Comparison of ENCODE assay signal across 8 cellular contexts in the genomic region with DNA sequence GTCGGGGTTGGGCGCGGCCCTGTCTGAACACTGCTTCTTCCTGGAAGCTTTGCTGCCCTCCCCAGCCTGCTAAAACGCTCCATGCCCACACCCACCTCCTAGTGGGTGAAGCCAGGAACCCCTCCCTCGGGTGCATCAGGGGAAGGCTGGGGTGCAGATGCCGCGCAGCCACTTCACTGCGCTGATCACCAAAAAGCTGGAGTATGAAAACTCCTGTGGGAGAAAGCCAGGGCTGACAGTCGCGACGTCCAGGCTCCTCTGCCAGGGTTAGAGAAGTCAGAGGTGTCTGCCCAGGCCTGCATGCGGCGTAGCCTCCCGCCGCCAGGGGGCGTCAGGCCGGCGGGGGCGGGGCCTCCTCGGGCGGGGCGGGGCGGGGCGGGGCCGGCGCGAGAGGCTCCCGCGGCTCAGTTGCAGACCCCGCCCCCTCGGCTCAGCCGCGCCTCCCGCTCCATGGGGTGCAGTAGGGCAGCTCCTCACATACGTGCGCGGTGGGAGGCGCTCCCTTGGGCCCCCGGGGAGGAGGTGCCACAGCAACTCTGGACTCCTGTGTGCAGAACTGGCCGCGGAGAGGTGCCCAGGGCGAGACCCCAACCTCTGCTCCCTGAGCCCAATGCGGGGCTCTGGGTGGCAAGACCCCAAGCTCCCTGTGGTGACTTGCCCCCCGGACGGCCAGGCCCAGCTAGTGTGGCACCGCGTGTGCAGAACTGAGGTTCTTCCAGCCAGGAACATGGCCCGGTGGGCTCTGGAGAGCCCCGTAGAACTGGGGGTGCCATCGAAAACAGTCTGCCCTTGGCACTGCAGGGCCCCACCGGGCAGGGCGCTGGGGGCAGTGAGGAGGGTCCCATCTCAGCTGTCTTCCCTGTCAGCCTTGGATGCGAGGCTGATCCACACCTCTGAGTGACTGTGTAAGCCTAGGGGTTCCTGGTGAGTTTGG. TPM values are rescaled to one million over a fixed set of nuclear protein-coding genes. Genes with fewer than 3 reads are reported as not detected.
A peak's percentile ranks its signal among the peaks of the same experiment; 100 is the strongest.
DNase-seq lines count a peak whose midpoint lies in the region; ATAC-seq, FAIRE-seq and TF ChIP-seq lines count a peak whose summit lies in the region.

No MANE protein-coding gene starts in this region.

- H3K9me3 Mint-ChIP-seq in activated naive CD4-positive, alpha-beta T cell treated with anti-CD3 and anti-CD28 coated beads, Interleukin-2, amount 50 U/mL, for 72 hours: no peaks in the 10 kb centered on the region

- H3K79me2 ChIP-seq in Loucy (ENCODE audit: insufficient read depth, low read length): peaks cover 67% of the 10 kb centered on the region

- H3K27me3 ChIP-seq in Loucy (ENCODE audit: insufficient read depth, low read length, poor library complexity, severe bottlenecking): no peaks in the 10 kb centered on the region

- peaks cover 4% of the 10 kb centered on the region; the same call in 1 of the 2 replicates for H3K36me3 ChIP-seq in Loucy (ENCODE audit: insufficient read depth, low read length)

- no peaks in the 10 kb centered on the region for H3F3A ChIP-seq in Loucy (ENCODE audit: low read depth)

- H3K9me3 ChIP-seq in Loucy (ENCODE audit: insufficient read depth, low read depth, low read length): no peaks in the 10 kb centered on the region

- TF ChIP-seq CTCF in Loucy (conservative IDR thresholded peaks at IDR 0.05; ENCODE audit: low read length): peak; percentile 67

- peak overlapping the region; percentile 92 to 99 for H3K27ac Mint-ChIP-seq in activated naive CD4-positive, alpha-beta T cell treated with anti-CD3 and anti-CD28 coated beads, Interleukin-2, amount 50 U/mL, for 72 hours

- no peak for FAIRE-seq in H54 (lab: Jason Lieb, UNC)

- H3K9ac ChIP-seq in Loucy (ENCODE audit: low read depth, low read length, poor library complexity, severe bottlenecking): peak overlapping the region; percentile 85

- DNase-seq in GM04503 (ENCODE audit: low read depth) (peak; percentile 19), H54 (ENCODE audit: insufficient read length, low spot score) (peak; percentile 88), Right ventricle myocardium inferior (ENCODE audit: missing footprints) (peak; percentile 98), posterior vena cava (ENCODE audit: low spot score) (peak; percentile 97), ureter (ENCODE audit: low spot score) (peak; percentile 94)
- peak; percentile 92 to 96 for DNase-seq in activated naive CD4-positive, alpha-beta T cell treated with anti-CD3 and anti-CD28 coated beads, Interleukin-2, amount 50 U/mL, for 72 hours (ENCODE audit: low spot score in 2 of 2)

- TF ChIP-seq POLR2A in H54 (IDR thresholded peaks at IDR 0.05; ENCODE audit: low read depth, low read length): no peak

- H3K4me3 ChIP-seq in Loucy (ENCODE audit: low read length, poor library complexity, severe bottlenecking): peak overlapping the region; percentile 72

- ATAC-seq in SK-N-SH treated with all-trans-retinoic acid at 6 μM for 48 hours (peak; percentile 79), Right ventricle myocardium inferior (peak; percentile 90)
- peak; percentile 62 to 79 for ATAC-seq in activated naive CD4-positive, alpha-beta T cell treated with anti-CD3 and anti-CD28 coated beads, Interleukin-2, amount 50 U/mL, for 72 hours

- peaks cover 25% of the 10 kb centered on the region for H4K20me1 ChIP-seq in Loucy (ENCODE audit: insufficient read depth, low read length, poor library complexity, severe bottlenecking)

- peak overlapping the region; percentile 96 for H3K4me2 ChIP-seq in Loucy (ENCODE audit: low read depth, low read length, poor library complexity, severe bottlenecking)

- intact Hi-C loops in Right ventricle myocardium inferior (cut with DNase I): no loop called here
- intact Hi-C loops in posterior vena cava (cut with DNase I): no loop called here

- H3K36me3 Mint-ChIP-seq in activated naive CD4-positive, alpha-beta T cell treated with anti-CD3 and anti-CD28 coated beads, Interleukin-2, amount 50 U/mL, for 72 hours: peaks cover 35 to 40% of the 10 kb centered on the region in 2 donors

- peaks cover 65% of the 10 kb centered on the region for H3K4me1 ChIP-seq in Loucy (ENCODE audit: insufficient read depth, low read length, poor library complexity, severe bottlenecking)

- H2AFZ ChIP-seq in Loucy (ENCODE audit: low read length): peak overlapping the region; percentile 39; the same call in 1 of the 2 replicates

- H3K9me2 ChIP-seq in Loucy (replicated peaks; ENCODE audit: low read depth, low read length): no peaks in the 10 kb centered on the region

TF ChIP-seq in SK-N-SH treated with all-trans-retinoic acid at 6 μM for 48 hours, 23 proteins besides CTCF, POLR2A, EP300 and RAD21:
- TF ChIP-seq BACH2 (CRISPR knock-in tag; IDR thresholded peaks at IDR 0.05; ENCODE audit: borderline replicate concordance) (no peak), ISL1 (CRISPR knock-in tag; IDR thresholded peaks at IDR 0.05) (no peak), ZFP30 (CRISPR knock-in tag; IDR thresholded peaks at IDR 0.05) (no peak), OSR1 (CRISPR knock-in tag; IDR thresholded peaks at IDR 0.05) (no peak), CSDC2 (CRISPR knock-in tag; IDR thresholded peaks at IDR 0.05) (no peak), ZFP3 (CRISPR knock-in tag; IDR thresholded peaks at IDR 0.05) (no peak), ESRRG (CRISPR knock-in tag; IDR thresholded peaks at IDR 0.05) (no peak), SNAI2 (CRISPR knock-in tag; IDR thresholded peaks at IDR 0.05) (no peak)
- TF ChIP-seq, protein P1, sequence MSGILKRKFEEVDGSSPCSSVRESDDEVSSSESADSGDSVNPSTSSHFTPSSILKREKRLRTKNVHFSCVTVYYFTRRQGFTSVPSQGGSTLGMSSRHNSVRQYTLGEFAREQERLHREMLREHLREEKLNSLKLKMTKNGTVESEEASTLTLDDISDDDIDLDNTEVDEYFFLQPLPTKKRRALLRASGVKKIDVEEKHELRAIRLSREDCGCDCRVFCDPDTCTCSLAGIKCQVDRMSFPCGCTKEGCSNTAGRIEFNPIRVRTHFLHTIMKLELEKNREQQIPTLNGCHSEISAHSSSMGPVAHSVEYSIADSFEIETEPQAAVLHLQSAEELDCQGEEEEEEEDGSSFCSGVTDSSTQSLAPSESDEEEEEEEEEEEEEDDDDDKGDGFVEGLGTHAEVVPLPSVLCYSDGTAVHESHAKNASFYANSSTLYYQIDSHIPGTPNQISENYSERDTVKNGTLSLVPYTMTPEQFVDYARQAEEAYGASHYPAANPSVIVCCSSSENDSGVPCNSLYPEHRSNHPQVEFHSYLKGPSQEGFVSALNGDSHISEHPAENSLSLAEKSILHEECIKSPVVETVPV (CRISPR knock-in tag; IDR thresholded peaks at IDR 0.05): no peak

RNA-seq across cellular contexts. Expression of a gene that starts 1.8 kb away (rescaled TPM):
- 10 to 100 TPM; 22.6 to 51.2 TPM for total RNA-seq in activated naive CD4-positive, alpha-beta T cell treated with anti-CD3 and anti-CD28 coated beads, Interleukin-2, amount 50 U/mL, for 72 hours
- total RNA-seq in Right ventricle myocardium inferior (98.4 TPM), posterior vena cava (10 to 100 TPM; 47.1 to 49.3 TPM), ureter (57.3 TPM)

RNA-seq across cellular contexts. Expression of a gene that starts 6.3 kb away (rescaled TPM):
- 1 to 10 TPM; 3.8 to 5.4 TPM for total RNA-seq in activated naive CD4-positive, alpha-beta T cell treated with anti-CD3 and anti-CD28 coated beads, Interleukin-2, amount 50 U/mL, for 72 hours
- 14.4 TPM for total RNA-seq in Right ventricle myocardium inferior
- 1 to 10 TPM; 2.0 to 2.3 TPM for total RNA-seq in posterior vena cava
- 6.2 TPM for total RNA-seq in ureter

RNA-seq across cellular contexts. Expression of a gene that starts 8.7 kb away (rescaled TPM):
- total RNA-seq in activated naive CD4-positive, alpha-beta T cell treated with anti-CD3 and anti-CD28 coated beads, Interleukin-2, amount 50 U/mL, for 72 hours: 10 to 100 TPM; 15.4 to 22.1 TPM
- 5.9 TPM for total RNA-seq in Right ventricle myocardium inferior
- total RNA-seq in posterior vena cava: 10 to 100 TPM in 1 of 2 donors, 1 to 10 TPM in 1; 7.1 to 12.9 TPM
- total RNA-seq in ureter: 52.8 TPM

RNA-seq across cellular contexts. Expression of a gene that starts 20.1 kb away (rescaled TPM):
- total RNA-seq in activated naive CD4-positive, alpha-beta T cell treated with anti-CD3 and anti-CD28 coated beads, Interleukin-2, amount 50 U/mL, for 72 hours: 10 to 100 TPM; 28.9 to 39.0 TPM
- 51.8 TPM for total RNA-seq in Right ventricle myocardium inferior
- 10 to 100 TPM; 18.6 to 22.6 TPM for total RNA-seq in posterior vena cava
- 34.4 TPM for total RNA-seq in ureter

RNA-seq across cellular contexts. Expression of a gene that starts 58.8 kb away (rescaled TPM):
- total RNA-seq in activated naive CD4-positive, alpha-beta T cell treated with anti-CD3 and anti-CD28 coated beads, Interleukin-2, amount 50 U/mL, for 72 hours: 1 to 10 TPM; 1.5 to 7.9 TPM
- total RNA-seq in Right ventricle myocardium inferior: 2.2 TPM
- total RNA-seq in posterior vena cava: 1 to 10 TPM; 1.2 to 1.8 TPM
- total RNA-seq in ureter: 1.6 TPM

Comparison
In these comparisons a context has a peak if more than half of its experiments do, and no peak if none do; other contexts are left out.
1. Peak in every context shown above with its lines: DNase-seq, ATAC-seq and H3K4me3 ChIP-seq.
2. DNase-seq: peak in every context shown above with its lines; median percentile 98 in Right ventricle myocardium inferior; 97 in posterior vena cava; 94 in activated naive CD4-positive, alpha-beta T cell treated with anti-CD3 and anti-CD28 coated beads, Interleukin-2, amount 50 U/mL, for 72 hours; 94 in ureter; 88 in H54; 19 in GM04503.